Comparison of ENCODE assay signal across 19 cellular contexts in the genomic region with DNA sequence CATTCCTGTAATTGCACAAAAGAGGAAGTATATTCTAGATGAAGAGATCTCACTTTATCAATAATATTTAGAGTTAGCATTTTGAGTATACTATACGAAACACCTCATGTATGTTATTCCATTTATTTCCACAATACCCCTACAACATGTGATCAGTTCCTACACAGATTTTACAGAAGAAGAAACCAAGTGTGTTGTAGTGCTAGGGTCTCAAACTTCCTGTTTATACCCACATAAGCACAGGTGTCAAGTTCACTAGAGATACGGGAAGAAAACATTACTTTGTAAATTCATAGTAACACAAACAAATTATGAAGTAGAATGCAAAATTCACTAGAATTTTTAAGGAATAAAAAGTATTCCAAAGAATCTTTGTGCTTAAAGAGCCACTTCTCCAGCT. TPM values are rescaled to one million over a fixed set of nuclear protein-coding genes. Genes with fewer than 3 reads are reported as not detected.
A peak's percentile ranks its signal among the peaks of the same experiment; 100 is the strongest.
DNase-seq lines count a peak whose midpoint lies in the region; ATAC-seq, FAIRE-seq and TF ChIP-seq lines count a peak whose summit lies in the region.
"Had no signal": no experiment of that assay in that cellular context is flagged by ENCODE, and none has a peak within 500 bp of the region (broad histone marks: within the 10 kb centered on the region; RNA-seq: fewer than 3 reads in every experiment).

No MANE protein-coding gene starts in this region.

- intact Hi-C loops in CD4-positive, alpha-beta T cell (cut with DNase I, micrococcal nuclease), result loop anchor here (5.0 to 10.0 kb wide), 2 partner anchors 76 to 89 kb away; no protein-coding TSS in a partner anchor
- intact Hi-C loops in posterior cingulate gyrus (cut with DNase I), result no loop called here

- peak overlapping the region; percentile 10 for H3K27ac Mint-ChIP-seq in CD4-positive, alpha-beta T cell
- no peak overlapping the region for H3K27ac Mint-ChIP-seq in memory B cell
- H3K27ac Mint-ChIP-seq in activated T-cell treated with anti-CD3 and anti-CD28 coated beads, Interleukin-2, amount 50 U/mL, for 24 hours, result no peak overlapping the region
- H3K27ac Mint-ChIP-seq: CD14-positive monocyte, H9, IgD-negative memory B cell had no signal

- no peaks in the 10 kb centered on the region for H3K79me2 ChIP-seq in OCI-LY1 (ENCODE audit: insufficient read depth, low read length)

- no peak for ATAC-seq in CD4-positive, alpha-beta T cell (ENCODE audit: poor library complexity)
- peak; percentile 56 for ATAC-seq in memory B cell (ENCODE audit: low read depth)
- ATAC-seq: A549, HepG2 had no signal

- H2AFZ ChIP-seq in OCI-LY1 (ENCODE audit: low read length), result 0 out of 2 replicates have a peak overlapping the region, but pooled peaks have one; percentile 3

- no peaks in the 10 kb centered on the region for H3K9me3 Mint-ChIP-seq in CD4-positive, alpha-beta T cell
- H3K9me3 Mint-ChIP-seq in memory B cell, result no peaks in the 10 kb centered on the region
- H3K9me3 Mint-ChIP-seq in activated T-cell treated with anti-CD3 and anti-CD28 coated beads, Interleukin-2, amount 50 U/mL, for 24 hours, result no peaks in the 10 kb centered on the region
- H3K9me3 Mint-ChIP-seq: CD14-positive monocyte, H9, IgD-negative memory B cell had no signal

- H3K27ac ChIP-seq in CD4-positive, alpha-beta T cell (ENCODE audit: low read depth, low read length), result no peak overlapping the region
- H3K27ac ChIP-seq in OCI-LY1 (ENCODE audit: low read depth, low read length, poor library complexity, severe bottlenecking) (peak overlapping the region; percentile 17), WERI-Rb-1 (no peak overlapping the region)
- H3K27ac ChIP-seq: A549 had no signal

- H3K9me3 ChIP-seq in CD4-positive, alpha-beta T cell (ENCODE audit: control insufficient read depth, low read length), result no peaks in the 10 kb centered on the region
- H3K9me3 ChIP-seq in OCI-LY1 (ENCODE audit: low read length) (no peaks in the 10 kb centered on the region), WERI-Rb-1 (ENCODE audit: severe bottlenecking) (no peaks in the 10 kb centered on the region)
- H3K9me3 ChIP-seq: A549, Caco-2 had no signal

- no peak for DNase-seq in CD4-positive, alpha-beta T cell
- no peak for DNase-seq in GM12891 (ENCODE audit: insufficient read length, low spot score)
- no peak for DNase-seq in memory B cell (ENCODE audit: low spot score in 2 of 2)
- no peak for DNase-seq in posterior cingulate gyrus
- DNase-seq in 8988T, result no peak
- no peak for DNase-seq in WERI-Rb-1
- no peak for DNase-seq in activated T-cell treated with anti-CD3 and anti-CD28 coated beads, Interleukin-2, amount 50 U/mL, for 24 hours
- DNase-seq: AML-193, Caco-2, H9, KBM-7 had no signal

- no peak for TF ChIP-seq CTCF in CD4-positive, alpha-beta T cell (IDR thresholded peaks at IDR 0.05)
- no peak for TF ChIP-seq CTCF in OCI-LY1 (IDR thresholded peaks at IDR 0.05; ENCODE audit: low read length)
- no peak for TF ChIP-seq CTCF in WERI-Rb-1 (IDR thresholded peaks at IDR 0.05; ENCODE audit: low read depth, low read length)

- H3K27me3 Mint-ChIP-seq in CD4-positive, alpha-beta T cell, result no peaks in the 10 kb centered on the region
- no peaks in the 10 kb centered on the region for H3K27me3 Mint-ChIP-seq in memory B cell
- H3K27me3 Mint-ChIP-seq in activated T-cell treated with anti-CD3 and anti-CD28 coated beads, Interleukin-2, amount 50 U/mL, for 24 hours, result no peaks in the 10 kb centered on the region

- no peak overlapping the region for H3K9ac ChIP-seq in OCI-LY1 (ENCODE audit: low read length)

- H3K4me1 ChIP-seq in OCI-LY1 (ENCODE audit: insufficient read depth, low read length, severe bottlenecking), result peaks cover 59% of the 10 kb centered on the region
- H3K4me1 ChIP-seq: Caco-2 had no signal

- no peaks in the 10 kb centered on the region for H3K9me2 ChIP-seq in OCI-LY1 (ENCODE audit: low read depth, low read length)

- H3K4me3 ChIP-seq in OCI-LY1 (ENCODE audit: low read depth, low read length, poor library complexity, severe bottlenecking) (no peak overlapping the region), WERI-Rb-1 (ENCODE audit: low read depth, low read length) (no peak overlapping the region)
- H3K4me3 ChIP-seq: A549 had no signal

- H3K36me3 ChIP-seq in OCI-LY1 (ENCODE audit: insufficient read depth, low read length), result no peaks in the 10 kb centered on the region
- H3K36me3 ChIP-seq in WERI-Rb-1, result peaks cover 3% of the 10 kb centered on the region; the same call in 1 of the 2 replicates

- CTCF ChIA-PET in CD4-positive, alpha-beta T cell (lab: Charles Lee), result no interaction called here

- no peak for TF ChIP-seq POLR2A in GM12891 (IDR thresholded peaks at IDR 0.05; ENCODE audit: low read depth, low read length)

- no peak overlapping the region for H3K4me2 ChIP-seq in OCI-LY1 (ENCODE audit: low read length)
- H3K4me2 ChIP-seq: A549 had no signal

- peaks cover 35% of the 10 kb centered on the region for H3K4me1 Mint-ChIP-seq in CD4-positive, alpha-beta T cell (ENCODE audit: low read depth)
- H3K4me1 Mint-ChIP-seq in memory B cell, result peaks cover 7% of the 10 kb centered on the region
- peaks cover 60% of the 10 kb centered on the region for H3K4me1 Mint-ChIP-seq in activated T-cell treated with anti-CD3 and anti-CD28 coated beads, Interleukin-2, amount 50 U/mL, for 24 hours (ENCODE audit: low read depth)
- H3K4me1 Mint-ChIP-seq: CD14-positive monocyte, H9 had no signal

- H3K4me3 Mint-ChIP-seq in CD4-positive, alpha-beta T cell, result no peak overlapping the region
- H3K4me3 Mint-ChIP-seq in memory B cell, result no peak overlapping the region
- H3K4me3 Mint-ChIP-seq in activated T-cell treated with anti-CD3 and anti-CD28 coated beads, Interleukin-2, amount 50 U/mL, for 24 hours, result no peak overlapping the region
- H3K4me3 Mint-ChIP-seq: CD14-positive monocyte, H9, IgD-negative memory B cell had no signal

- H4K20me1 ChIP-seq in OCI-LY1 (ENCODE audit: insufficient read depth, low read length), result no peaks in the 10 kb centered on the region

- FAIRE-seq in GM12891 (lab: Jason Lieb, UNC), result peak; percentile 13
- FAIRE-seq: A549, D721Med, G401.6, H1, HepG2 had no signal

- POLR2A ChIA-PET in CD4-positive, alpha-beta T cell (lab: Charles Lee), result interaction anchor here (1.2 kb wide), 1 partner anchor 91 kb away, joined by 3 read pairs; no protein-coding TSS in a partner anchor

- no peaks in the 10 kb centered on the region for H3K27me3 ChIP-seq in CD4-positive, alpha-beta T cell (ENCODE audit: control insufficient read depth, insufficient read depth, low read length)
- H3K27me3 ChIP-seq in OCI-LY1 (ENCODE audit: insufficient read depth, low read length), result no peaks in the 10 kb centered on the region
- H3K27me3 ChIP-seq in WERI-Rb-1 (ENCODE audit: insufficient read depth, low read depth, severe bottlenecking), result no peaks in the 10 kb centered on the region

- peaks cover 9% of the 10 kb centered on the region; the same call in 1 of the 2 replicates for H3F3A ChIP-seq in OCI-LY1 (ENCODE audit: insufficient read depth, low read length)

- no peaks in the 10 kb centered on the region for H3K36me3 Mint-ChIP-seq in CD4-positive, alpha-beta T cell (ENCODE audit: low read depth)
- no peaks in the 10 kb centered on the region for H3K36me3 Mint-ChIP-seq in memory B cell
- H3K36me3 Mint-ChIP-seq in activated T-cell treated with anti-CD3 and anti-CD28 coated beads, Interleukin-2, amount 50 U/mL, for 24 hours (ENCODE audit: low read depth), result peaks cover 6% of the 10 kb centered on the region
- H3K36me3 Mint-ChIP-seq: IgD-negative memory B cell had no signal

TF ChIP-seq in GM12891, 5 proteins besides CTCF, POLR2A, EP300 and RAD21:
- TF ChIP-seq POU2F2 (IDR thresholded peaks at IDR 0.05; ENCODE audit: low read depth, low read length) (no peak), POLR2AphosphoS5 (IDR thresholded peaks at IDR 0.05; ENCODE audit: low read depth, low read length) (no peak), SPI1 (IDR thresholded peaks at IDR 0.05; ENCODE audit: low read depth, low read length) (no peak), PAX5 (IDR thresholded peaks at IDR 0.05; ENCODE audit: insufficient read depth, low read length, severe bottlenecking) (no peak)

RNA-seq across cellular contexts. Expression of a gene that starts 46.4 kb away (rescaled TPM):
- 10 to 100 TPM; 18.9 to 19.8 TPM for total RNA-seq in CD4-positive, alpha-beta T cell
- 10.2 TPM for polyA plus RNA-seq in GM12891 (2012; ENCODE audit: low read depth, missing spikeins)
